7 cellular contexts compared by ENCODE assay signal in genomic region chr6:27753668-27754407, GRCh38.
DNase-seq lines count a peak whose midpoint lies in the region; ATAC-seq, FAIRE-seq and TF ChIP-seq lines count a peak whose summit lies in the region.

No MANE protein-coding gene starts in this region.

- in situ Hi-C loops in GM13976 (cut with MboI; ENCODE audit: low sequenced_read_pairs, unreplicated experiment): loop anchor here (10.0 kb wide), 1 partner anchor 239 kb away; no protein-coding TSS in a partner anchor

- peaks cover 12% of the 10 kb centered on the region for H3K27me3 ChIP-seq in astrocyte (ENCODE audit: insufficient read depth, low read length)
- peaks cover 18% of the 10 kb centered on the region for H3K27me3 ChIP-seq in skeletal muscle satellite cell (ENCODE audit: control insufficient read depth, insufficient read depth, low read length)

- peak overlapping the region; percentile 84 for H3K27ac Mint-ChIP-seq in astrocyte (ENCODE audit: unreplicated experiment)

- H3K79me2 ChIP-seq in astrocyte (ENCODE audit: insufficient read depth, low read length): no peaks in the 10 kb centered on the region

- peak; percentile 46 for ATAC-seq in HG02840 (IDR thresholded peaks at IDR 0.05; ENCODE audit: low FRiP score, unreplicated experiment)

- no peak for TF ChIP-seq CTCF in GM13976 (IDR thresholded peaks at IDR 0.05; ENCODE audit: borderline replicate concordance, control extremely low read depth, extremely low read depth, insufficient read depth, missing control alignments)
- peak; percentile 2 for TF ChIP-seq CTCF in astrocyte (IDR thresholded peaks at IDR 0.05; ENCODE audit: insufficient read depth, low read depth, low read length)

- no peak for FAIRE-seq in astrocyte (lab: Jason Lieb, UNC)

- peak overlapping the region; percentile 100 for H3K4me2 ChIP-seq in astrocyte (ENCODE audit: low read length)
- H3K4me2 ChIP-seq in skeletal muscle satellite cell (ENCODE audit: low read length): peak overlapping the region; percentile 92

- H3K4me3 Mint-ChIP-seq in astrocyte (ENCODE audit: unreplicated experiment): peak overlapping the region; percentile 96

- H3K27me3 Mint-ChIP-seq in astrocyte (ENCODE audit: low read depth, unreplicated experiment): peaks cover 7% of the 10 kb centered on the region

- H3K9me3 Mint-ChIP-seq in astrocyte (ENCODE audit: unreplicated experiment): no peaks in the 10 kb centered on the region

- no peaks in the 10 kb centered on the region for H3K9me3 ChIP-seq in astrocyte (ENCODE audit: insufficient read depth, low read depth, low read length)
- H3K9me3 ChIP-seq in skeletal muscle satellite cell (replicated peaks; ENCODE audit: low read length): no peaks in the 10 kb centered on the region

- H3K27ac ChIP-seq in astrocyte (ENCODE audit: low read depth, low read length): no peak overlapping the region

- H3K4me1 ChIP-seq in astrocyte (ENCODE audit: insufficient read depth, low read length) (no peaks in the 10 kb centered on the region), skeletal muscle satellite cell (ENCODE audit: control insufficient read depth, insufficient read depth, low read length) (no peaks in the 10 kb centered on the region)

- peak overlapping the region; percentile 24 for H3K9ac ChIP-seq in astrocyte (ENCODE audit: low read length)
- H3K9ac ChIP-seq in skeletal muscle satellite cell (ENCODE audit: low read depth, low read length): peak overlapping the region; percentile 59

- H4K20me1 ChIP-seq in astrocyte (ENCODE audit: insufficient read depth, low read length): no peaks in the 10 kb centered on the region

- no peaks in the 10 kb centered on the region for H3K4me1 Mint-ChIP-seq in astrocyte (ENCODE audit: low read depth, unreplicated experiment)

- DNase-seq in GM13976 (ENCODE audit: low spot score) (peak; percentile 71), NCI-H146 (lab: John Stamatoyannopoulos, UW) (peak; percentile 91), T-helper 2 cell (peak in 4 of 5 experiments; percentile 35 to 88 (median 54)), astrocyte (ENCODE audit: low read depth) (peak; percentile 77)

- peak overlapping the region; percentile 63 for H2AFZ ChIP-seq in astrocyte (ENCODE audit: low read depth, low read length)

- H3K4me3 ChIP-seq in astrocyte (ENCODE audit: insufficient read depth, low read depth, low read length): peak overlapping the region; percentile 59
- H3K4me3 ChIP-seq in iPS-11a (ENCODE audit: low read depth, low read length): peak overlapping the region; percentile 20
- H3K4me3 ChIP-seq in skeletal muscle satellite cell (ENCODE audit: low read length): peak overlapping the region; percentile 79

- no peaks in the 10 kb centered on the region for H3K36me3 ChIP-seq in astrocyte (ENCODE audit: insufficient read depth, low read length)
- no peaks in the 10 kb centered on the region for H3K36me3 ChIP-seq in skeletal muscle satellite cell (ENCODE audit: insufficient read depth, low read length)

- no peaks in the 10 kb centered on the region for H3K36me3 Mint-ChIP-seq in astrocyte (ENCODE audit: low read depth, unreplicated experiment)

Comparison
In these comparisons a context has a peak if more than half of its experiments do, and no peak if none do; other contexts are left out.
1. H3K4me3 ChIP-seq: peak in every context shown above with its lines; median percentile 79 in skeletal muscle satellite cell; 59 in astrocyte; 20 in iPS-11a.